ENCODE assay signal across 11 cellular contexts in genomic region chr9:108889649-108890067, GRCh38. TPM values are rescaled to one million over a fixed set of nuclear protein-coding genes. Genes with fewer than 3 reads are reported as not detected.
DNase-seq lines count a peak whose midpoint lies in the region; ATAC-seq and TF ChIP-seq lines count a peak whose summit lies in the region.
"Had no signal": no experiment of that assay in that cellular context is flagged by ENCODE, and none has a peak within 500 bp of the region (broad histone marks: within the 10 kb centered on the region; RNA-seq: fewer than 3 reads in every experiment).

No MANE protein-coding gene starts in this region.

- H2AFZ ChIP-seq in HCT116 (ENCODE audit: low read depth, low read length, poor library complexity, severe bottlenecking): no peak overlapping the region

- POLR2A ChIA-PET in HCT116 (lab: Charles Lee): no interaction called here
- POLR2A ChIA-PET in CD8-positive, alpha-beta T cell (lab: Charles Lee): no interaction called here

- peak; percentile 37 for DNase-seq in AG10803 (ENCODE audit: low read depth)
- peak; percentile 3 for DNase-seq in HCT116 (ENCODE audit: low read depth, low spot score)
- DNase-seq in T-helper 17 cell: no peak
- no peak for DNase-seq in left ventricle myocardium superior
- no peak for DNase-seq in coronary artery (ENCODE audit: low spot score)
- no peak for DNase-seq in CD8-positive, alpha-beta T cell
- DNase-seq in hypothalamus (lab: John Stamatoyannopoulos, UW): no peak
- no peak for DNase-seq in medulla oblongata (ENCODE audit: extremely low spot score)
- DNase-seq: activated effector memory CD4-positive, alpha-beta T cell treated with anti-CD3 and anti-CD28 coated beads, Interleukin-2, amount 50 U/mL, for 16 hours; retina had no signal

- CTCF ChIA-PET in HCT116 (lab: Charles Lee): no interaction called here
- CTCF ChIA-PET in CD8-positive, alpha-beta T cell (lab: Charles Lee): interaction anchor here (1.7 to 1.9 kb wide), 2 partner anchors 12 to 65 kb away, joined by 7 read pairs; no protein-coding TSS in a partner anchor

- no peaks in the 10 kb centered on the region for H3K27me3 Mint-ChIP-seq in T-helper 17 cell
- H3K27me3 Mint-ChIP-seq in CD8-positive, alpha-beta T cell (ENCODE audit: low read depth): no peaks in the 10 kb centered on the region

- ATAC-seq in HCT116 (peak; percentile 67), T-helper 17 cell (no peak), left ventricle myocardium superior (peak; percentile 79)
- no peak for ATAC-seq in CD8-positive, alpha-beta T cell

- peaks cover 5% of the 10 kb centered on the region for H3K4me1 Mint-ChIP-seq in T-helper 17 cell
- peaks cover 5% of the 10 kb centered on the region for H3K4me1 Mint-ChIP-seq in CD8-positive, alpha-beta T cell (ENCODE audit: low read depth)

- no peaks in the 10 kb centered on the region for H3K79me2 ChIP-seq in HCT116 (ENCODE audit: insufficient read depth, low read length)

- no peaks in the 10 kb centered on the region for H3K9me3 ChIP-seq in HCT116 (ENCODE audit: control insufficient read depth in 1 of 2, insufficient read depth in 1 of 2, low read depth in 1 of 2, low read length in 2 of 2)
- H3K9me3 ChIP-seq in T-helper 17 cell (ENCODE audit: control insufficient read depth, low read length, poor library complexity, severe bottlenecking): no peaks in the 10 kb centered on the region
- H3K9me3 ChIP-seq in CD8-positive, alpha-beta T cell (ENCODE audit: low read length): no peaks in the 10 kb centered on the region

- H3K27ac ChIP-seq in HCT116 (ENCODE audit: low read depth, low read length) (no peak overlapping the region), coronary artery (no peak overlapping the region)
- H3K27ac ChIP-seq in CD8-positive, alpha-beta T cell (ENCODE audit: low read depth, low read length): no peak overlapping the region

- H3K4me3 Mint-ChIP-seq in T-helper 17 cell: no peak overlapping the region
- no peak overlapping the region for H3K4me3 Mint-ChIP-seq in CD8-positive, alpha-beta T cell

- peak; percentile 59 for TF ChIP-seq RAD21 in HCT116 (IDR thresholded peaks at IDR 0.05; ENCODE audit: low read depth)

- peaks cover 25% of the 10 kb centered on the region for H3K36me3 Mint-ChIP-seq in T-helper 17 cell (ENCODE audit: low read depth)
- peaks cover 88% of the 10 kb centered on the region for H3K36me3 Mint-ChIP-seq in CD8-positive, alpha-beta T cell

- TF ChIP-seq CTCF in AG10803 (conservative IDR thresholded peaks at IDR 0.05; ENCODE audit: low read length) (peak; percentile 42), HCT116 (IDR thresholded peaks at IDR 0.05 in 2 of 3, conservative IDR thresholded peaks at IDR 0.05 in 1 of 3; ENCODE audit: borderline replicate concordance in 1 of 3, insufficient read depth in 1 of 3, low read depth in 2 of 3, low read length in 2 of 3) (peak in 2 of 3 experiments; percentile 31 to 39; a peak in 3 of 6 replicates), coronary artery (IDR thresholded peaks at IDR 0.05) (no peak)
- TF ChIP-seq CTCF in CD8-positive, alpha-beta T cell (IDR thresholded peaks at IDR 0.05): no peak

- H3K9ac ChIP-seq in HCT116 (ENCODE audit: low read length): no peak overlapping the region

- no peaks in the 10 kb centered on the region for H3K27me3 ChIP-seq in HCT116 (ENCODE audit: insufficient read depth, low read length)
- H3K27me3 ChIP-seq in CD8-positive, alpha-beta T cell (ENCODE audit: insufficient read depth, low read length): no peaks in the 10 kb centered on the region

- H3K4me3 ChIP-seq in AG10803 (ENCODE audit: low read length) (no peak overlapping the region), HCT116 (replicated peaks in 1 of 2; ENCODE audit: low read depth in 1 of 2, low read length in 2 of 2) (no peak overlapping the region), coronary artery (no peak overlapping the region)
- no peak overlapping the region for H3K4me3 ChIP-seq in CD8-positive, alpha-beta T cell (ENCODE audit: low read depth, low read length)

- BruUV-seq in HCT116 (replicated peaks; lab: Mats Ljungman, UMichigan): no TSS peak

- H3K4me2 ChIP-seq in HCT116 (ENCODE audit: low read length): no peak overlapping the region

- RAD21 ChIA-PET in HCT116 (lab: Charles Lee; ENCODE audit: low non-redundant PET in 1 of 2, low total read pairs in 2 of 2, uncharacterized antibody in 2 of 2, unreplicated experiment in 2 of 2): no interaction called here

- intact Hi-C loops in HCT116 (cut with micrococcal nuclease): no loop called here
- intact Hi-C loops in left ventricle myocardium superior (cut with micrococcal nuclease): no loop called here
- intact Hi-C loops in CD8-positive, alpha-beta T cell (cut with DNase I, micrococcal nuclease): loop anchor here in 1 of 2 experiments (5.0 kb wide), 1 partner anchor 63 kb away; no protein-coding TSS in a partner anchor

- H3K27ac Mint-ChIP-seq in T-helper 17 cell: peak overlapping the region; percentile 11
- H3K27ac Mint-ChIP-seq in CD8-positive, alpha-beta T cell: no peak overlapping the region

- H3K9me2 ChIP-seq in HCT116 (ENCODE audit: insufficient read depth): no peaks in the 10 kb centered on the region

- H3K4me1 ChIP-seq in HCT116 (ENCODE audit: control insufficient read depth in 1 of 2, insufficient read depth in 2 of 2, low read length in 2 of 2): peaks cover 9 to 10% of the 10 kb centered on the region in 2 experiments; a peak in 3 of 4 replicates
- H3K4me1 ChIP-seq in CD8-positive, alpha-beta T cell (ENCODE audit: insufficient read depth, low read length): no peaks in the 10 kb centered on the region

- H3K36me3 ChIP-seq in HCT116 (ENCODE audit: control insufficient read depth in 1 of 2, insufficient read depth in 2 of 2, low read length in 2 of 2): peaks cover 21 to 27% of the 10 kb centered on the region in 2 experiments; a peak in 3 of 4 replicates
- H3K36me3 ChIP-seq in CD8-positive, alpha-beta T cell (ENCODE audit: insufficient read depth, low read length): peaks cover 56% of the 10 kb centered on the region

- no peaks in the 10 kb centered on the region for H4K20me1 ChIP-seq in HCT116 (ENCODE audit: insufficient read depth)

- no peaks in the 10 kb centered on the region for H3K9me3 Mint-ChIP-seq in CD8-positive, alpha-beta T cell

- no peak for TF ChIP-seq POLR2A in HCT116 (IDR thresholded peaks at IDR 0.05; ENCODE audit: borderline replicate concordance, extremely low read depth, insufficient read depth, insufficient read length)

TF ChIP-seq in HCT116, 20 proteins besides CTCF, POLR2A, EP300 and RAD21 (continues in another document):
- TF ChIP-seq EZH2 (IDR thresholded peaks at IDR 0.05) (no peak), CBX3 (IDR thresholded peaks at IDR 0.05; ENCODE audit: low read depth) (no peak), ZFX (IDR thresholded peaks at IDR 0.05) (no peak), YY1 (IDR thresholded peaks at IDR 0.05; ENCODE audit: extremely low read depth, insufficient replicate concordance, low read depth, low read length) (no peak), CEBPB (IDR thresholded peaks at IDR 0.05; ENCODE audit: low read depth) (no peak), EGR1 (IDR thresholded peaks at IDR 0.05; ENCODE audit: low read depth) (no peak), ELF1 (IDR thresholded peaks at IDR 0.05; ENCODE audit: borderline replicate concordance, low read depth) (no peak), SIN3A (IDR thresholded peaks at IDR 0.05; ENCODE audit: low read depth) (no peak), SP1 (IDR thresholded peaks at IDR 0.05; ENCODE audit: low read depth) (no peak), SRF (IDR thresholded peaks at IDR 0.05; ENCODE audit: low read depth) (no peak), JUND (IDR thresholded peaks at IDR 0.05) (no peak)
- TF ChIP-seq, protein P1, sequence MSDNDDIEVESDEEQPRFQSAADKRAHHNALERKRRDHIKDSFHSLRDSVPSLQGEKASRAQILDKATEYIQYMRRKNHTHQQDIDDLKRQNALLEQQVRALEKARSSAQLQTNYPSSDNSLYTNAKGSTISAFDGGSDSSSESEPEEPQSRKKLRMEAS (IDR thresholded peaks at IDR 0.05): no peak
- TF ChIP-seq, protein P2, sequence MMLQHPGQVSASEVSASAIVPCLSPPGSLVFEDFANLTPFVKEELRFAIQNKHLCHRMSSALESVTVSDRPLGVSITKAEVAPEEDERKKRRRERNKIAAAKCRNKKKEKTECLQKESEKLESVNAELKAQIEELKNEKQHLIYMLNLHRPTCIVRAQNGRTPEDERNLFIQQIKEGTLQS (IDR thresholded peaks at IDR 0.05): no peak

RNA-seq across cellular contexts. Expression of gene ACTL7A, which starts 27.6 kb away (rescaled TPM):
- not detected for total RNA-seq in HCT116 (2021; ENCODE audit: unreplicated experiment)
- 0.07 TPM in 1 of 2 replicates, not detected in the other for polyA plus RNA-seq in HCT116 (2012)
- not detected for total RNA-seq in T-helper 17 cell
- total RNA-seq in left ventricle myocardium superior: not detected
- not detected for total RNA-seq in CD8-positive, alpha-beta T cell
- total RNA-seq: glomerular endothelial cell had no signal

RNA-seq across cellular contexts. Expression of gene ACTL7B, which starts 33.9 kb away (rescaled TPM):
- total RNA-seq in HCT116 (2021; ENCODE audit: unreplicated experiment) (not detected), T-helper 17 cell (under 1 TPM; 0.12 to 0.31 TPM), left ventricle myocardium superior (not detected)
- polyA plus RNA-seq in HCT116 (2012): not detected in 2 replicates
- total RNA-seq in CD8-positive, alpha-beta T cell: under 1 TPM in 1 of 2 experiments, not detected in 1; 0.24 TPM
- total RNA-seq: glomerular endothelial cell had no signal

RNA-seq across cellular contexts. Expression of gene ELP1, which starts 44.3 kb away (rescaled TPM):
- total RNA-seq in HCT116 (2021; ENCODE audit: unreplicated experiment): 28.8 TPM
- polyA plus RNA-seq in HCT116 (2012): 12.1 and 16.1 TPM in 2 replicates
- total RNA-seq in T-helper 17 cell: 10 to 100 TPM; 22.0 to 23.2 TPM
- 20.7 TPM for total RNA-seq in left ventricle myocardium superior
- total RNA-seq in CD8-positive, alpha-beta T cell: 10 to 100 TPM; 22.4 to 26.8 TPM

RNA-seq across cellular contexts. Expression of gene ABITRAM, which starts 44.5 kb away (rescaled TPM):
- total RNA-seq in HCT116 (2021; ENCODE audit: unreplicated experiment) (13.4 TPM), T-helper 17 cell (10 to 100 TPM; 10.5 to 11.1 TPM), left ventricle myocardium superior (16.3 TPM)
- polyA plus RNA-seq in HCT116 (2012): 11.1 and 12.0 TPM in 2 replicates
- 10 to 100 TPM in 1 of 2 experiments, 1 to 10 TPM in 1; 6.9 to 10.6 TPM for total RNA-seq in CD8-positive, alpha-beta T cell

Comparison
In these comparisons a context has a peak if more than half of its experiments do, and no peak if none do; other contexts are left out.
1. DNase-seq: peak in AG10803 (single experiment) and HCT116 (single experiment); none in T-helper 17 cell (0 of 3), left ventricle myocardium superior (single experiment), coronary artery (single experiment), CD8-positive, alpha-beta T cell (0 of 7), hypothalamus (0 of 51) and medulla oblongata (single experiment).
2. CTCF ChIP-seq: peak in AG10803 (single experiment) and HCT116 (2 of 3); none in coronary artery (single experiment) and CD8-positive, alpha-beta T cell (single experiment).
3. ATAC-seq: peak in HCT116 (single experiment) and left ventricle myocardium superior (single experiment); none in T-helper 17 cell (single experiment) and CD8-positive, alpha-beta T cell (single experiment).